30 cellular contexts compared by ENCODE assay signal in genomic region chr3:12401208-12401607, GRCh38.
A peak's percentile ranks its signal among the peaks of the same experiment; 100 is the strongest.
DNase-seq lines count a peak whose midpoint lies in the region; ATAC-seq, FAIRE-seq and TF ChIP-seq lines count a peak whose summit lies in the region.
"Had no signal": no experiment of that assay in that cellular context is flagged by ENCODE, and none has a peak within 500 bp of the region (broad histone marks: within the 10 kb centered on the region; RNA-seq: fewer than 3 reads in every experiment).

No MANE protein-coding gene starts in this region.

- BruUV-seq in endothelial cell of umbilical vein (replicated peaks; lab: Mats Ljungman, UMichigan): no TSS peak

- H3K27me3 ChIP-seq in OCI-LY3 (ENCODE audit: low read depth, low read length): no peaks in the 10 kb centered on the region
- no peaks in the 10 kb centered on the region for H3K27me3 ChIP-seq in endothelial cell of umbilical vein (ENCODE audit: control insufficient read depth in 2 of 2, insufficient read depth in 2 of 2, low read length in 2 of 2)
- no peaks in the 10 kb centered on the region for H3K27me3 ChIP-seq in subcutaneous abdominal adipose tissue (ENCODE audit: control insufficient read depth in 5 of 5, insufficient read depth in 4 of 5, low read length in 5 of 5)
- no peaks in the 10 kb centered on the region for H3K27me3 ChIP-seq in heart left ventricle
- no peaks in the 10 kb centered on the region for H3K27me3 ChIP-seq in right cardiac atrium (ENCODE audit: control insufficient read depth, insufficient read depth)
- H3K27me3 ChIP-seq: BLaER1, colonic mucosa, esophagus muscularis mucosa, hepatocyte, left lung, spleen, tibial nerve had no signal

- H3K4me2 ChIP-seq in OCI-LY3 (ENCODE audit: low read length): peak overlapping the region; percentile 78
- H3K4me2 ChIP-seq in endothelial cell of umbilical vein (ENCODE audit: insufficient read depth, low read length): peak overlapping the region; percentile 31
- H3K4me2 ChIP-seq: hepatocyte had no signal

- CTCF ChIA-PET in endothelial cell of umbilical vein (lab: Charles Lee): interaction anchor here (0.6 to 1.5 kb wide), 5 partner anchors 13 to 87 kb away, joined by 3 to 7 read pairs (median 3); no protein-coding TSS in a partner anchor

- dilution Hi-C loops in endothelial cell of umbilical vein (cut with MboI; ENCODE audit: extremely low pct_ligation_motif_present, low sequenced_read_pairs): no loop called here

- TF ChIP-seq POLR2A in endothelial cell of umbilical vein (IDR thresholded peaks at IDR 0.05; ENCODE audit: low read depth, low read length): no peak
- TF ChIP-seq POLR2A in heart left ventricle (IDR thresholded peaks at IDR 0.05): no peak

- H3K27ac ChIP-seq in OCI-LY3 (ENCODE audit: low read length) (no peak overlapping the region), endothelial cell of umbilical vein (ENCODE audit: insufficient read depth, low read depth, low read length) (no peak overlapping the region), subcutaneous abdominal adipose tissue (ENCODE audit: low read depth, low read length) (peak overlapping the region; percentile 83), heart left ventricle (no peak overlapping the region), right cardiac atrium (ENCODE audit: low read length) (no peak overlapping the region)
- H3K27ac ChIP-seq: BLaER1, colonic mucosa, esophagus muscularis mucosa, tibial nerve had no signal

- no peaks in the 10 kb centered on the region for H3K36me3 Mint-ChIP-seq in activated T-cell treated with anti-CD3 and anti-CD28 coated beads, Interleukin-2, amount 50 U/mL, for 24 hours (ENCODE audit: low read depth)
- H3K36me3 Mint-ChIP-seq: activated CD4-positive, alpha-beta memory T cell treated with anti-CD3 and anti-CD28 coated beads for 36 hours; immature natural killer cell; natural killer cell; WTC11 had no signal

- H3K9ac ChIP-seq in OCI-LY3 (ENCODE audit: low read length) (no peak overlapping the region), endothelial cell of umbilical vein (replicated peaks; ENCODE audit: extremely low read depth, insufficient read depth, low read length) (no peak overlapping the region), subcutaneous abdominal adipose tissue (ENCODE audit: low read length in 5 of 5) (no peak overlapping the region)
- H3K9ac ChIP-seq: BLaER1 had no signal

- H3K4me3 ChIP-seq in OCI-LY3 (ENCODE audit: low read length): no peak overlapping the region
- H3K4me3 ChIP-seq in endothelial cell of umbilical vein (replicated peaks in 1 of 3; ENCODE audit: insufficient read depth in 1 of 3, low read depth in 1 of 3, low read length in 3 of 3): no peak overlapping the region
- H3K4me3 ChIP-seq in subcutaneous abdominal adipose tissue (ENCODE audit: low read depth in 1 of 5, low read length in 5 of 5): no peak overlapping the region
- no peak overlapping the region for H3K4me3 ChIP-seq in heart left ventricle
- no peak overlapping the region for H3K4me3 ChIP-seq in right cardiac atrium (ENCODE audit: low read length)
- H3K4me3 ChIP-seq: BLaER1, colonic mucosa, esophagus muscularis mucosa, hepatocyte, left lung, spleen, tibial nerve had no signal

- no peak for FAIRE-seq in endothelial cell of umbilical vein (lab: Jason Lieb, UNC)
- FAIRE-seq: A204.1 had no signal

- intact Hi-C loops in endothelial cell of umbilical vein (cut with micrococcal nuclease): no loop called here
- intact Hi-C loops in heart left ventricle (cut with DNase I): no loop called here
- intact Hi-C loops in right cardiac atrium (cut with DNase I): no loop called here

- no peaks in the 10 kb centered on the region for H3K9me1 ChIP-seq in endothelial cell of umbilical vein (replicated peaks; ENCODE audit: control insufficient read depth, extremely low read depth, insufficient read depth, low read length)

- peaks cover 12% of the 10 kb centered on the region for H3K4me1 Mint-ChIP-seq in activated T-cell treated with anti-CD3 and anti-CD28 coated beads, Interleukin-2, amount 50 U/mL, for 24 hours (ENCODE audit: low read depth)
- H3K4me1 Mint-ChIP-seq: immature natural killer cell, natural killer cell, WTC11 had no signal

- peak overlapping the region; percentile 19 for H3K27ac Mint-ChIP-seq in activated T-cell treated with anti-CD3 and anti-CD28 coated beads, Interleukin-2, amount 50 U/mL, for 24 hours
- H3K27ac Mint-ChIP-seq: activated CD4-positive, alpha-beta memory T cell treated with anti-CD3 and anti-CD28 coated beads for 36 hours; effector memory CD8-positive, alpha-beta T cell; immature natural killer cell; natural killer cell; WTC11 had no signal

- POLR2A ChIA-PET in endothelial cell of umbilical vein (lab: Charles Lee): no interaction called here

- no peaks in the 10 kb centered on the region for H3K9me3 ChIP-seq in OCI-LY3 (ENCODE audit: insufficient read depth, low read length)
- no peaks in the 10 kb centered on the region for H3K9me3 ChIP-seq in endothelial cell of umbilical vein (replicated peaks; ENCODE audit: control insufficient read depth, insufficient read depth, low read length)
- H3K9me3 ChIP-seq in subcutaneous abdominal adipose tissue (ENCODE audit: control insufficient read depth in 5 of 5, low read length in 5 of 5): no peaks in the 10 kb centered on the region
- peaks cover 0 to 7% (median 0%) of the 10 kb centered on the region in 12 donors for H3K9me3 ChIP-seq in heart left ventricle
- no peaks in the 10 kb centered on the region for H3K9me3 ChIP-seq in right cardiac atrium (ENCODE audit: control insufficient read depth, low read length)
- H3K9me3 ChIP-seq: BLaER1, colonic mucosa, esophagus muscularis mucosa, left lung, spleen, tibial nerve had no signal

- H3K36me3 ChIP-seq in OCI-LY3 (replicated peaks; ENCODE audit: low read depth, low read length) (no peaks in the 10 kb centered on the region), endothelial cell of umbilical vein (ENCODE audit: control insufficient read depth in 2 of 2, extremely low read depth in 1 of 2, insufficient read depth in 2 of 2, low read length in 2 of 2) (no peaks in the 10 kb centered on the region), subcutaneous abdominal adipose tissue (ENCODE audit: control insufficient read depth in 5 of 5, insufficient read depth in 5 of 5, low read length in 5 of 5) (peaks cover 7 to 41% (median 13%) of the 10 kb centered on the region in 5 donors), heart left ventricle (no peaks in the 10 kb centered on the region)
- H3K36me3 ChIP-seq: BLaER1, colonic mucosa, left lung, spleen, tibial nerve had no signal

- TF ChIP-seq CTCF in OCI-LY3 (IDR thresholded peaks at IDR 0.05; ENCODE audit: low read depth, low read length): no peak
- no peak for TF ChIP-seq CTCF in endothelial cell of umbilical vein (IDR thresholded peaks at IDR 0.05; ENCODE audit: extremely low read depth in 1 of 2, insufficient read depth in 1 of 2, low read depth in 1 of 2, low read length in 2 of 2)
- no peak for TF ChIP-seq CTCF in heart left ventricle (IDR thresholded peaks at IDR 0.05)

- no peaks in the 10 kb centered on the region for H3K9me3 Mint-ChIP-seq in activated T-cell treated with anti-CD3 and anti-CD28 coated beads, Interleukin-2, amount 50 U/mL, for 24 hours
- H3K9me3 Mint-ChIP-seq: activated CD4-positive, alpha-beta memory T cell treated with anti-CD3 and anti-CD28 coated beads for 36 hours; effector memory CD8-positive, alpha-beta T cell; immature natural killer cell; natural killer cell; WTC11 had no signal

- WGBS in heart left ventricle, 4 donors: 92 to 95% (median 94%) methylated on average over 4 of the region's 4 CpGs
- 89% methylated on average over 4 of the region's 4 CpGs for WGBS in right cardiac atrium

- H3K27me3 Mint-ChIP-seq in activated T-cell treated with anti-CD3 and anti-CD28 coated beads, Interleukin-2, amount 50 U/mL, for 24 hours: peaks cover 29% of the 10 kb centered on the region

- no peaks in the 10 kb centered on the region for H3K79me2 ChIP-seq in OCI-LY3 (ENCODE audit: low read length)
- H3K79me2 ChIP-seq in endothelial cell of umbilical vein (ENCODE audit: control insufficient read depth, insufficient read depth, low read length): no peaks in the 10 kb centered on the region
- H3K79me2 ChIP-seq: hepatocyte had no signal

- H3K4me1 ChIP-seq in OCI-LY3 (ENCODE audit: low read length) (peaks cover 39% of the 10 kb centered on the region), endothelial cell of umbilical vein (ENCODE audit: control insufficient read depth, extremely low read depth, insufficient read depth, low read length) (peaks cover 28% of the 10 kb centered on the region), subcutaneous abdominal adipose tissue (ENCODE audit: control insufficient read depth in 5 of 5, insufficient read depth in 5 of 5, low read length in 5 of 5) (peaks cover 5 to 44% (median 33%) of the 10 kb centered on the region in 5 donors), heart left ventricle (peaks cover 0 to 51% (median 2%) of the 10 kb centered on the region in 12 donors), right cardiac atrium (ENCODE audit: control insufficient read depth, insufficient read depth, low read length) (no peaks in the 10 kb centered on the region)
- H3K4me1 ChIP-seq: tibial nerve had no signal

- no peak overlapping the region for H3K4me3 Mint-ChIP-seq in activated T-cell treated with anti-CD3 and anti-CD28 coated beads, Interleukin-2, amount 50 U/mL, for 24 hours
- H3K4me3 Mint-ChIP-seq: activated CD4-positive, alpha-beta memory T cell treated with anti-CD3 and anti-CD28 coated beads for 36 hours; effector memory CD8-positive, alpha-beta T cell; immature natural killer cell; natural killer cell; WTC11 had no signal

- H4K20me1 ChIP-seq in OCI-LY3 (ENCODE audit: insufficient read depth, low read length) (no peaks in the 10 kb centered on the region), endothelial cell of umbilical vein (replicated peaks; ENCODE audit: control insufficient read depth, extremely low read depth, insufficient read depth, low read length) (no peaks in the 10 kb centered on the region)
- H4K20me1 ChIP-seq: BLaER1 had no signal

- no peak overlapping the region for H2AFZ ChIP-seq in OCI-LY3 (ENCODE audit: low read depth, low read length)
- no peak overlapping the region for H2AFZ ChIP-seq in endothelial cell of umbilical vein (ENCODE audit: low read depth, low read length)
- H2AFZ ChIP-seq: hepatocyte had no signal

- no peak for ATAC-seq in heart left ventricle
- no peak for ATAC-seq in GM19452 (IDR thresholded peaks at IDR 0.05; ENCODE audit: unreplicated experiment)
- ATAC-seq in right cardiac atrium: no peak
- ATAC-seq: effector memory CD8-positive, alpha-beta T cell; natural killer cell; WTC11 had no signal

- no peak for DNase-seq in activated T-cell treated with anti-CD3 and anti-CD28 coated beads, Interleukin-2, amount 50 U/mL, for 24 hours
- no peak for DNase-seq in activated T-cell treated with anti-CD3 and anti-CD28 coated beads, Interleukin-2, amount 50 U/mL, for 48 hours
- DNase-seq in endothelial cell of umbilical vein (ENCODE audit: low read depth, low spot score) (no peak), heart left ventricle (no peak), right cardiac atrium (no peak)
- DNase-seq: activated CD4-positive, alpha-beta memory T cell treated with anti-CD3 and anti-CD28 coated beads for 36 hours; activated CD8-positive, alpha-beta memory T cell treated with anti-CD3 and anti-CD28 coated beads, Interleukin-2, amount 50 U/mL, for 48 hours; activated effector memory CD4-positive, alpha-beta T cell treated with anti-CD3 and anti-CD28 coated beads, Interleukin-2, amount 50 U/mL, for 16 hours; colonic mucosa; DND-41; effector memory CD8-positive, alpha-beta T cell; foreskin melanocyte; immature natural killer cell; KG1; left lung; natural killer cell; NCI-H187; Right ventricle myocardium superior; spleen; stimulated activated CD4-positive, alpha-beta T cell treated with anti-CD3 and anti-CD28 coated beads, Interleukin-4, amount 100 ng/mL, for 1 hour; stimulated activated naive CD4-positive, alpha-beta T cell treated with Interleukin-2 at 50 U/mL for 16 hours had no signal
